In the genomic region with DNA sequence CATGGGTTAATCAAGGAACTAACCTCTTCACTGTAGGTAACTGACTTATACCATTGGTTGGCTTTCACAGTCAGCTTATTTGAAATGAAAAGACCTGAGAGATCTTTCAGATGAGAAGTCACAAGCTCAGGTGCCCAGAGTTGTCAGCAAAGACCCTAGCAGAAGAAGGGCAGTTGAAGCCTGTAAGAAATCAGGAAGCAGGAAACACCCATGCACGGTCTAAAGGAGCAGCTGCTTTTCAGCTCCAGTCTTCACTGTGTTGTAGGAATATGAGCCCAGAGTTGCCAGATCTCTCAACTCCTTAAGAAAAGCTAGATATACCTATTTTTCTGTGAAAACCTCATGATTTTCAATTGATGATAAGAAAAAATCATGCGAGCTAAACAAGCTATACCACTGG, we compare ENCODE assay signal across 22 cellular contexts.
DNase-seq lines count a peak whose midpoint lies in the region; ATAC-seq, FAIRE-seq and TF ChIP-seq lines count a peak whose summit lies in the region.
"Had no signal": no experiment of that assay in that cellular context is flagged by ENCODE, and none has a peak within 500 bp of the region (broad histone marks: within the 10 kb centered on the region; RNA-seq: fewer than 3 reads in every experiment).

No MANE protein-coding gene starts in this region.

- peak overlapping the region; percentile 27 for H3K27ac ChIP-seq in KOPT-K1 (ENCODE audit: low read depth, low read length, poor library complexity, severe bottlenecking)
- no peak overlapping the region for H3K27ac ChIP-seq in endothelial cell of umbilical vein (ENCODE audit: insufficient read depth, low read depth, low read length)
- H3K27ac ChIP-seq: heart right ventricle, neural progenitor cell, uterus had no signal

- peaks cover 15% of the 10 kb centered on the region for H3K36me3 Mint-ChIP-seq in activated naive CD8-positive, alpha-beta T cell
- H3K36me3 Mint-ChIP-seq in activated naive CD8-positive, alpha-beta T cell treated with anti-CD3 and anti-CD28 coated beads for 36 hours: peaks cover 59% of the 10 kb centered on the region
- peaks cover 7% of the 10 kb centered on the region for H3K36me3 Mint-ChIP-seq in natural killer cell treated with Interleukin-12 subunit alpha and Interleukin-12 subunit beta and Interleukin-15 and Interleukin-18, amount 100 ng/mL, for 72 hours

- TF ChIP-seq POLR2A in endothelial cell of umbilical vein (IDR thresholded peaks at IDR 0.05; ENCODE audit: low read depth, low read length): no peak

- intact Hi-C loops in endothelial cell of umbilical vein (cut with micrococcal nuclease): no loop called here

- H3K27me3 Mint-ChIP-seq in activated naive CD8-positive, alpha-beta T cell: no peaks in the 10 kb centered on the region
- no peaks in the 10 kb centered on the region for H3K27me3 Mint-ChIP-seq in activated naive CD8-positive, alpha-beta T cell treated with anti-CD3 and anti-CD28 coated beads for 36 hours
- H3K27me3 Mint-ChIP-seq in natural killer cell treated with Interleukin-12 subunit alpha and Interleukin-12 subunit beta and Interleukin-15 and Interleukin-18, amount 100 ng/mL, for 72 hours: no peaks in the 10 kb centered on the region
- H3K27me3 Mint-ChIP-seq: activated naive CD8-positive, alpha-beta T cell treated with anti-CD3 and anti-CD28 coated beads, Interleukin-2, amount 10 ng/mL, durations not matched to agents 7 days and 5 days had no signal

- no peaks in the 10 kb centered on the region for H3K79me2 ChIP-seq in endothelial cell of umbilical vein (ENCODE audit: control insufficient read depth, insufficient read depth, low read length)

- no peaks in the 10 kb centered on the region for H3K27me3 ChIP-seq in endothelial cell of umbilical vein (ENCODE audit: control insufficient read depth in 2 of 2, insufficient read depth in 2 of 2, low read length in 2 of 2)
- H3K27me3 ChIP-seq: heart right ventricle, neural progenitor cell, uterus had no signal

- peak overlapping the region; percentile 34 for H3K27ac Mint-ChIP-seq in activated naive CD8-positive, alpha-beta T cell
- no peak overlapping the region for H3K27ac Mint-ChIP-seq in activated naive CD8-positive, alpha-beta T cell treated with anti-CD3 and anti-CD28 coated beads for 36 hours
- H3K27ac Mint-ChIP-seq in natural killer cell treated with Interleukin-12 subunit alpha and Interleukin-12 subunit beta and Interleukin-15 and Interleukin-18, amount 100 ng/mL, for 72 hours: peak overlapping the region in 1 of 2 donors; percentile 78
- H3K27ac Mint-ChIP-seq: activated naive CD8-positive, alpha-beta T cell treated with anti-CD3 and anti-CD28 coated beads, Interleukin-2, amount 10 ng/mL, durations not matched to agents 7 days and 5 days; neural progenitor cell had no signal

- no peak overlapping the region for H3K4me3 Mint-ChIP-seq in activated naive CD8-positive, alpha-beta T cell
- no peak overlapping the region for H3K4me3 Mint-ChIP-seq in activated naive CD8-positive, alpha-beta T cell treated with anti-CD3 and anti-CD28 coated beads for 36 hours
- no peak overlapping the region for H3K4me3 Mint-ChIP-seq in natural killer cell treated with Interleukin-12 subunit alpha and Interleukin-12 subunit beta and Interleukin-15 and Interleukin-18, amount 100 ng/mL, for 72 hours
- H3K4me3 Mint-ChIP-seq: activated naive CD8-positive, alpha-beta T cell treated with anti-CD3 and anti-CD28 coated beads, Interleukin-2, amount 10 ng/mL, durations not matched to agents 7 days and 5 days; neural progenitor cell had no signal

- BruUV-seq in endothelial cell of umbilical vein (replicated peaks; lab: Mats Ljungman, UMichigan): no TSS peak

- ATAC-seq in natural killer cell treated with Interleukin-12 subunit alpha and Interleukin-12 subunit beta and Interleukin-15 and Interleukin-18, amount 100 ng/mL, for 72 hours: no peak
- ATAC-seq: HCT116, heart right ventricle, K562, left ventricle myocardium superior, Right ventricle myocardium inferior had no signal

- no peak overlapping the region for H3K4me2 ChIP-seq in endothelial cell of umbilical vein (ENCODE audit: insufficient read depth, low read length)
- H3K4me2 ChIP-seq: neural progenitor cell had no signal

- H3K9me1 ChIP-seq in endothelial cell of umbilical vein (replicated peaks; ENCODE audit: control insufficient read depth, extremely low read depth, insufficient read depth, low read length): no peaks in the 10 kb centered on the region

- CTCF ChIA-PET in endothelial cell of umbilical vein (lab: Charles Lee): interaction anchor here (0.8 kb wide), 1 partner anchor 135 kb away, joined by 3 read pairs; no protein-coding TSS in a partner anchor

- H3K36me3 ChIP-seq in KOPT-K1 (ENCODE audit: insufficient read depth, low read length) (no peaks in the 10 kb centered on the region), endothelial cell of umbilical vein (ENCODE audit: control insufficient read depth in 2 of 2, extremely low read depth in 1 of 2, insufficient read depth in 2 of 2, low read length in 2 of 2) (no peaks in the 10 kb centered on the region)
- H3K36me3 ChIP-seq: heart right ventricle, neural progenitor cell, uterus had no signal

- H3K9ac ChIP-seq in endothelial cell of umbilical vein (replicated peaks; ENCODE audit: extremely low read depth, insufficient read depth, low read length): no peak overlapping the region
- H3K9ac ChIP-seq: neural progenitor cell had no signal

- H3K4me3 ChIP-seq in endothelial cell of umbilical vein (replicated peaks in 1 of 3; ENCODE audit: insufficient read depth in 1 of 3, low read depth in 1 of 3, low read length in 3 of 3): no peak overlapping the region
- H3K4me3 ChIP-seq: heart right ventricle, K562, neural progenitor cell, uterus had no signal

- H3K4me1 ChIP-seq in endothelial cell of umbilical vein (ENCODE audit: control insufficient read depth, extremely low read depth, insufficient read depth, low read length): peaks cover 9% of the 10 kb centered on the region

- dilution Hi-C loops in endothelial cell of umbilical vein (cut with MboI; ENCODE audit: extremely low pct_ligation_motif_present, low sequenced_read_pairs): no loop called here

- no peak for DNase-seq in activated naive CD8-positive, alpha-beta T cell treated with anti-CD3 and anti-CD28 coated beads for 36 hours
- DNase-seq in endothelial cell of umbilical vein (ENCODE audit: low read depth, low spot score) (no peak), NOMO-1 (lab: John Stamatoyannopoulos, UW; ENCODE audit: unreplicated experiment in 2 of 2) (no peak), SK-N-DZ (ENCODE audit: low spot score) (no peak)
- no peak for DNase-seq in natural killer cell treated with Interleukin-12 subunit alpha and Interleukin-12 subunit beta and Interleukin-15 and Interleukin-18, amount 100 ng/mL, for 72 hours (ENCODE audit: low spot score)
- DNase-seq: activated naive CD8-positive, alpha-beta T cell treated with anti-CD3 and anti-CD28 coated beads, Interleukin-2, amount 10 ng/mL, durations not matched to agents 7 days and 5 days; Calu3; heart right ventricle; left ventricle myocardium superior; MV-4-11; NCI-H1694 treated with DMSO at 0.1 percent for 48 hours; OCI-M1; posterior cingulate gyrus; stimulated activated CD8-positive, alpha-beta memory T cell treated with anti-CD3 and anti-CD28 coated beads, Interleukin-4, amount 100 ng/mL, for 48 hours; uterus had no signal

- no peaks in the 10 kb centered on the region for H3K9me3 ChIP-seq in KOPT-K1 (ENCODE audit: insufficient read depth, low read length, poor library complexity, severe bottlenecking)
- H3K9me3 ChIP-seq in endothelial cell of umbilical vein (replicated peaks; ENCODE audit: control insufficient read depth, insufficient read depth, low read length): no peaks in the 10 kb centered on the region
- H3K9me3 ChIP-seq: heart right ventricle, uterus had no signal

- no peak for TF ChIP-seq CTCF in endothelial cell of umbilical vein (IDR thresholded peaks at IDR 0.05; ENCODE audit: extremely low read depth in 1 of 2, insufficient read depth in 1 of 2, low read depth in 1 of 2, low read length in 2 of 2)

- H3K9me3 Mint-ChIP-seq in activated naive CD8-positive, alpha-beta T cell (ENCODE audit: low read depth): no peaks in the 10 kb centered on the region
- H3K9me3 Mint-ChIP-seq in activated naive CD8-positive, alpha-beta T cell treated with anti-CD3 and anti-CD28 coated beads for 36 hours: no peaks in the 10 kb centered on the region
- H3K9me3 Mint-ChIP-seq in natural killer cell treated with Interleukin-12 subunit alpha and Interleukin-12 subunit beta and Interleukin-15 and Interleukin-18, amount 100 ng/mL, for 72 hours: no peaks in the 10 kb centered on the region
- H3K9me3 Mint-ChIP-seq: activated naive CD8-positive, alpha-beta T cell treated with anti-CD3 and anti-CD28 coated beads, Interleukin-2, amount 10 ng/mL, durations not matched to agents 7 days and 5 days; neural progenitor cell had no signal

- no peak overlapping the region for H2AFZ ChIP-seq in endothelial cell of umbilical vein (ENCODE audit: low read depth, low read length)
- H2AFZ ChIP-seq: neural progenitor cell had no signal

- peak; percentile 8 for FAIRE-seq in endothelial cell of umbilical vein (lab: Jason Lieb, UNC)
- FAIRE-seq: GM19239, K562 had no signal

- H4K20me1 ChIP-seq in endothelial cell of umbilical vein (replicated peaks; ENCODE audit: control insufficient read depth, extremely low read depth, insufficient read depth, low read length): no peaks in the 10 kb centered on the region

- peaks cover 32% of the 10 kb centered on the region for H3K4me1 Mint-ChIP-seq in activated naive CD8-positive, alpha-beta T cell (ENCODE audit: low read depth)
- H3K4me1 Mint-ChIP-seq in activated naive CD8-positive, alpha-beta T cell treated with anti-CD3 and anti-CD28 coated beads for 36 hours: peaks cover 40% of the 10 kb centered on the region
- H3K4me1 Mint-ChIP-seq in natural killer cell treated with Interleukin-12 subunit alpha and Interleukin-12 subunit beta and Interleukin-15 and Interleukin-18, amount 100 ng/mL, for 72 hours (ENCODE audit: low read depth in 2 of 2): peaks cover 42 to 47% of the 10 kb centered on the region in 2 donors
- H3K4me1 Mint-ChIP-seq: neural progenitor cell had no signal

- POLR2A ChIA-PET in endothelial cell of umbilical vein (lab: Charles Lee): interaction anchor here (0.5 kb wide), 1 partner anchor 233 kb away, joined by 3 read pairs; no protein-coding TSS in a partner anchor

TF ChIP-seq in endothelial cell of umbilical vein, 7 proteins besides CTCF, POLR2A, EP300 and RAD21 (continues in another document):
- no peak for TF ChIP-seq POLR2AphosphoS5 (IDR thresholded peaks at IDR 0.05; ENCODE audit: insufficient read depth, low read depth, low read length)
- no peak for TF ChIP-seq GATA2 (IDR thresholded peaks at IDR 0.05; ENCODE audit: insufficient read depth, insufficient read length, low read depth, low read length)
- TF ChIP-seq MYC (IDR thresholded peaks at IDR 0.05; ENCODE audit: low read depth, low read length): no peak
- TF ChIP-seq EZH2 (IDR thresholded peaks at IDR 0.05; ENCODE audit: borderline replicate concordance, low read depth, low read length, severe bottlenecking): no peak
- no peak for TF ChIP-seq FOS (IDR thresholded peaks at IDR 0.05; ENCODE audit: borderline replicate concordance, insufficient read depth, low read length)
- no peak for TF ChIP-seq MAX (IDR thresholded peaks at IDR 0.05; ENCODE audit: insufficient read depth, insufficient read length)
